Comparison of ENCODE assay signal across 1 cellular context in the genomic region with DNA sequence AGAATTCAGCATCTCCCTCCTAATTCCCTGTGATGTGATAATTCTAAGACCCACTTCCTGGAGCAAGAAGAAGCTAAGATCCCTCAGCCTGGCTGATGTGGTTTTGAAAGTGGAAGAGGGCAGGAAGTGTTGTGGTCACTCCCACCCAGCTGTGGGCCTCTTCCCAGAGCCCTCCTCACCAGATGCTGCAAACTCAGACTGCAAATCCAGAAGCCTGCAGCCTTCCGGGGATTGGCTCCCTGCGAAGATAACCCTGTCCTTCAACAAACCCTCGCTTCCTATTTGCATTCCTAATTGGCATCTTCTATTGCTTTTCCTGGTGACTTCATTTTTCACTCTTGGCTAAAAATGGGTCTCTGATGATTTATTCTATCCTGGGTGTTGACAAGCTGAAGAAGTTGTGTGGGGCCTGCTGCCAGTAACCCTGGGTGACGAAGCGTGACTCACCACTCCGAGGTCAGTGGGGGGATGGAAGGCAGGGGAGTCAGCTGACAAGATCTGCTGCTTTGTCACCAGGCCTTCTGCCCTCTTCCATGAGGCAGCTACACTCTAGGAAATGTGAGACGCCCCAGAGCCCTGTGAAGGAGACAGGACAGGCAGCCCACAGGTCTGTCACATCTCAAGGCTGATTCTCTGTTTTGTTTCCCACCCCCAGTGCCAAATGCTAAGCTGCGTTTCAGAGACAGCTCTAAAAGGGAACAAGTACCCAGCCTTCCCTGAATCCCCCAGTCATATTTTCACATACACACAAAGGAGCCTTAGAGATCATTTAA.
TF ChIP-seq lines count a peak whose summit lies in the region.

No MANE protein-coding gene starts in this region.

TF ChIP-seq in K562, 482 proteins besides CTCF, POLR2A, EP300 and RAD21 (continued from another document and continues in another):
- TF ChIP-seq, protein P1, sequence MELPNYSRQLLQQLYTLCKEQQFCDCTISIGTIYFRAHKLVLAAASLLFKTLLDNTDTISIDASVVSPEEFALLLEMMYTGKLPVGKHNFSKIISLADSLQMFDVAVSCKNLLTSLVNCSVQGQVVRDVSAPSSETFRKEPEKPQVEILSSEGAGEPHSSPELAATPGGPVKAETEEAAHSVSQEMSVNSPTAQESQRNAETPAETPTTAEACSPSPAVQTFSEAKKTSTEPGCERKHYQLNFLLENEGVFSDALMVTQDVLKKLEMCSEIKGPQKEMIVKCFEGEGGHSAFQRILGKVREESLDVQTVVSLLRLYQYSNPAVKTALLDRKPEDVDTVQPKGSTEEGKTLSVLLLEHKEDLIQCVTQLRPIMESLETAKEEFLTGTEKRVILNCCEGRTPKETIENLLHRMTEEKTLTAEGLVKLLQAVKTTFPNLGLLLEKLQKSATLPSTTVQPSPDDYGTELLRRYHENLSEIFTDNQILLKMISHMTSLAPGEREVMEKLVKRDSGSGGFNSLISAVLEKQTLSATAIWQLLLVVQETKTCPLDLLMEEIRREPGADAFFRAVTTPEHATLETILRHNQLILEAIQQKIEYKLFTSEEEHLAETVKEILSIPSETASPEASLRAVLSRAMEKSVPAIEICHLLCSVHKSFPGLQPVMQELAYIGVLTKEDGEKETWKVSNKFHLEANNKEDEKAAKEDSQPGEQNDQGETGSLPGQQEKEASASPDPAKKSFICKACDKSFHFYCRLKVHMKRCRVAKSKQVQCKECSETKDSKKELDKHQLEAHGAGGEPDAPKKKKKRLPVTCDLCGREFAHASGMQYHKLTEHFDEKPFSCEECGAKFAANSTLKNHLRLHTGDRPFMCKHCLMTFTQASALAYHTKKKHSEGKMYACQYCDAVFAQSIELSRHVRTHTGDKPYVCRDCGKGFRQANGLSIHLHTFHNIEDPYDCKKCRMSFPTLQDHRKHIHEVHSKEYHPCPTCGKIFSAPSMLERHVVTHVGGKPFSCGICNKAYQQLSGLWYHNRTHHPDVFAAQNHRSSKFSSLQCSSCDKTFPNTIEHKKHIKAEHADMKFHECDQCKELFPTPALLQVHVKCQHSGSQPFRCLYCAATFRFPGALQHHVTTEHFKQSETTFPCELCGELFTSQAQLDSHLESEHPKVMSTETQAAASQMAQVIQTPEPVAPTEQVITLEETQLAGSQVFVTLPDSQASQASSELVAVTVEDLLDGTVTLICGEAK (IDR thresholded peaks at IDR 0.05), result 0 out of 2 replicates have a peak, but pooled peaks have one; percentile 35
- TF ChIP-seq, protein P1 (CRISPR knock-in tag; IDR thresholded peaks at IDR 0.05), result no peak
- TF ChIP-seq, protein P2, sequence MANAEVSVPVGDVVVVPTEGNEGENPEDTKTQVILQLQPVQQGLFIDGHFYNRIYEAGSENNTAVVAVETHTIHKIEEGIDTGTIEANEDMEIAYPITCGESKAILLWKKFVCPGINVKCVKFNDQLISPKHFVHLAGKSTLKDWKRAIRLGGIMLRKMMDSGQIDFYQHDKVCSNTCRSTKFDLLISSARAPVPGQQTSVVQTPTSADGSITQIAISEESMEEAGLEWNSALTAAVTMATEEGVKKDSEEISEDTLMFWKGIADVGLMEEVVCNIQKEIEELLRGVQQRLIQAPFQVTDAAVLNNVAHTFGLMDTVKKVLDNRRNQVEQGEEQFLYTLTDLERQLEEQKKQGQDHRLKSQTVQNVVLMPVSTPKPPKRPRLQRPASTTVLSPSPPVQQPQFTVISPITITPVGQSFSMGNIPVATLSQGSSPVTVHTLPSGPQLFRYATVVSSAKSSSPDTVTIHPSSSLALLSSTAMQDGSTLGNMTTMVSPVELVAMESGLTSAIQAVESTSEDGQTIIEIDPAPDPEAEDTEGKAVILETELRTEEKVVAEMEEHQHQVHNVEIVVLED (CRISPR knock-in tag; IDR thresholded peaks at IDR 0.05), result no peak
- TF ChIP-seq PBX2 (CRISPR knock-in tag; IDR thresholded peaks at IDR 0.05; ENCODE audit: low read depth) (peak; percentile 52), PBX2 (tag; conservative IDR thresholded peaks at IDR 0.05; ENCODE audit: low read depth) (peak; percentile 100), ZBTB5 (IDR thresholded peaks at IDR 0.05) (no peak), ZBED1 (IDR thresholded peaks at IDR 0.05) (peak; percentile 74; the same call in 1 of the 2 replicates), ESRRB (CRISPR knock-in tag; IDR thresholded peaks at IDR 0.05; ENCODE audit: borderline replicate concordance) (no peak), ZNF197 (CRISPR knock-in tag; IDR thresholded peaks at IDR 0.05; ENCODE audit: low read depth) (peak; percentile 83; the same call in 1 of the 2 replicates), FIP1L1 (IDR thresholded peaks at IDR 0.05; ENCODE audit: low read depth, low read length, poor library complexity, severe bottlenecking) (no peak), NCOR1 (IDR thresholded peaks at IDR 0.05) (peak; percentile 90), GABPA (tag; conservative IDR thresholded peaks at IDR 0.05; ENCODE audit: low read depth) (peak; percentile 73), FOXJ2 (tag; IDR thresholded peaks at IDR 0.05) (peak; percentile 99), ZNF592 (IDR thresholded peaks at IDR 0.05) (peak; percentile 97), HMG20A (CRISPR knock-in tag; conservative IDR thresholded peaks at IDR 0.05) (0 out of 2 replicates have a peak, but pooled peaks have one; percentile 24), ESRRA (IDR thresholded peaks at IDR 0.05; ENCODE audit: borderline replicate concordance, low read depth) (peak; percentile 87), ZBTB17 (CRISPR knock-in tag; IDR thresholded peaks at IDR 0.05) (peak; percentile 75; the same call in 1 of the 2 replicates), FOXP4 (CRISPR knock-in tag; IDR thresholded peaks at IDR 0.05; ENCODE audit: borderline replicate concordance) (peak; percentile 79; the same call in 1 of the 2 replicates), FOXK1 (CRISPR knock-in tag; IDR thresholded peaks at IDR 0.05; ENCODE audit: borderline replicate concordance) (peak; percentile 57; the same call in 1 of the 2 replicates), ZNF24 (IDR thresholded peaks at IDR 0.05) (peak; percentile 28; the same call in 1 of the 2 replicates), FOXA3 (CRISPR knock-in tag; conservative IDR thresholded peaks at IDR 0.05 in 1 of 2, IDR thresholded peaks at IDR 0.05 in 1 of 2) (peak in 1 of 2 experiments; percentile 89; a peak in 2 of 4 replicates), TCF7 (IDR thresholded peaks at IDR 0.05; ENCODE audit: borderline replicate concordance) (no peak)
- TF ChIP-seq, protein P3, sequence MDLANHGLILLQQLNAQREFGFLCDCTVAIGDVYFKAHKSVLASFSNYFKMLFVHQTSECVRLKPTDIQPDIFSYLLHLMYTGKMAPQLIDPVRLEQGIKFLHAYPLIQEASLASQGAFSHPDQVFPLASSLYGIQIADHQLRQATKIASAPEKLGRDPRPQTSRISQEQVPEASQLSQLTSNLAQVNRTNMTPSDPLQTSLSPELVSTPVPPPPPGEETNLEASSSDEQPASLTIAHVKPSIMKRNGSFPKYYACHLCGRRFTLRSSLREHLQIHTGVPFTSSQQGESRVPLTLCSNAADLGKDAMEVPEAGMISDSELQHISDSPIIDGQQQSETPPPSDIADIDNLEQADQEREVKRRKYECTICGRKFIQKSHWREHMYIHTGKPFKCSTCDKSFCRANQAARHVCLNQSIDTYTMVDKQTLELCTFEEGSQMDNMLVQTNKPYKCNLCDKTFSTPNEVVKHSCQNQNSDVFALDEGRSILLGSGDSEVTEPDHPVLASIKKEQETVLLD (IDR thresholded peaks at IDR 0.05), result peak; percentile 44; the same call in 1 of the 2 replicates
